Comparison of ENCODE assay signal across 1 cellular context in the genomic region with DNA sequence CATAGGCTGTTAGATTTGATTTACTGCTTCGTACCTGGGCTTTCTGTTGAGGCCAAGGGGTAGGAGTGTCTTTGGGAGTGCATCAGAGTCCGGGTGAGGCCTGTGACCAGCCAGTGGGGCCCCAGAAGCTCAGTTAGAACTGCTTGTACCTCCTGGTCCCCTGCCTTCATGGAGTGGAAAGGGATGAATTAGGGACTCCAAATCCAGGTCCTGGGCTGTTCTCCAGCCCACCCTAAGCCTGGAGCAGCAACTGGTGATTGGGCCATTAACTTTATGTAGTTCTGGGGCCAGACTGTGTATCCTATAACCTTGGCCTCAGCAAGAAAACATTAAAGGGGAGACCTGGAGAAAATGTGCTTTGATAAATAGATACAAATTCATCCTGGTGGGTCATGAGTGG.
TF ChIP-seq lines count a peak whose summit lies in the region.

No MANE protein-coding gene starts in this region.

TF ChIP-seq in GM12891, 5 proteins besides CTCF, POLR2A, EP300 and RAD21:
- TF ChIP-seq POLR2AphosphoS5 (IDR thresholded peaks at IDR 0.05; ENCODE audit: low read depth, low read length) = no peak
- no peak for TF ChIP-seq SPI1 (IDR thresholded peaks at IDR 0.05; ENCODE audit: low read depth, low read length)
- TF ChIP-seq PAX5 (IDR thresholded peaks at IDR 0.05; ENCODE audit: insufficient read depth, low read length, severe bottlenecking) = no peak
- no peak for TF ChIP-seq POU2F2 (IDR thresholded peaks at IDR 0.05; ENCODE audit: low read depth, low read length)
- TF ChIP-seq TAF1 (IDR thresholded peaks at IDR 0.05; ENCODE audit: low read depth, low read length) = no peak
TF ChIP-seq in GM12891: peak in this region for 0.
